Comparison of ENCODE assay signal across 13 cellular contexts in genomic region chr19:19445288-19445687, GRCh38. TPM values are rescaled to one million over a fixed set of nuclear protein-coding genes. Genes with fewer than 3 reads are reported as not detected.
DNase-seq lines count a peak whose midpoint lies in the region; ATAC-seq and TF ChIP-seq lines count a peak whose summit lies in the region.
"Had no signal": no experiment of that assay in that cellular context is flagged by ENCODE, and none has a peak within 500 bp of the region (broad histone marks: within the 10 kb centered on the region; RNA-seq: fewer than 3 reads in every experiment).

No MANE protein-coding gene starts in this region.

- H3K27ac ChIP-seq in fibroblast of lung (ENCODE audit: insufficient read depth, low read length), result peak overlapping the region; percentile 22

- POLR2A ChIA-PET in activated CD4-positive, alpha-beta memory T cell treated with anti-CD3 and anti-CD28 coated beads for 36 hours (lab: Charles Lee), result no interaction called here

- no peaks in the 10 kb centered on the region for H3K36me3 ChIP-seq in fibroblast of lung (ENCODE audit: control insufficient read depth, insufficient read depth, low read length)

- no peak overlapping the region for H3K4me3 ChIP-seq in fibroblast of lung (replicated peaks in 1 of 4; ENCODE audit: control extremely low read depth in 1 of 4, insufficient read depth in 1 of 4, low read depth in 3 of 4, low read length in 4 of 4)

- peaks cover 90% of the 10 kb centered on the region for H3K79me2 ChIP-seq in fibroblast of lung (ENCODE audit: control insufficient read depth, insufficient read depth, low read length)

- H3K4me3 Mint-ChIP-seq in activated CD8-positive, alpha-beta memory T cell treated with anti-CD3 and anti-CD28 coated beads, Interleukin-2, amount 10 ng/mL, durations not matched to agents 7 days and 5 days, result peak overlapping the region; percentile 28
- no peak overlapping the region for H3K4me3 Mint-ChIP-seq in activated CD4-positive, alpha-beta memory T cell treated with anti-CD3 and anti-CD28 coated beads for 36 hours
- H3K4me3 Mint-ChIP-seq in stimulated activated naive B cell treated with anti-CD40 and anti-IgM and Interleukin-4, amounts not matched to agents 10 μg/mL and 1 μg/mL and 100 μg/mL, for 72 hours, result no peak overlapping the region

- H3K4me1 Mint-ChIP-seq in activated CD8-positive, alpha-beta memory T cell treated with anti-CD3 and anti-CD28 coated beads, Interleukin-2, amount 10 ng/mL, durations not matched to agents 7 days and 5 days, result peaks cover 66% of the 10 kb centered on the region
- peaks cover 70% of the 10 kb centered on the region for H3K4me1 Mint-ChIP-seq in activated CD4-positive, alpha-beta memory T cell treated with anti-CD3 and anti-CD28 coated beads for 36 hours (ENCODE audit: low read depth)
- peaks cover 43 to 77% of the 10 kb centered on the region in 2 donors for H3K4me1 Mint-ChIP-seq in stimulated activated naive B cell treated with anti-CD40 and anti-IgM and Interleukin-4, amounts not matched to agents 10 μg/mL and 1 μg/mL and 100 μg/mL, for 72 hours

- H2AFZ ChIP-seq in fibroblast of lung (ENCODE audit: low read length), result no peak overlapping the region

- peaks cover 3% of the 10 kb centered on the region for H3K9me3 Mint-ChIP-seq in activated CD8-positive, alpha-beta memory T cell treated with anti-CD3 and anti-CD28 coated beads, Interleukin-2, amount 10 ng/mL, durations not matched to agents 7 days and 5 days (ENCODE audit: low read depth)
- peaks cover 10% of the 10 kb centered on the region for H3K9me3 Mint-ChIP-seq in activated CD4-positive, alpha-beta memory T cell treated with anti-CD3 and anti-CD28 coated beads for 36 hours
- peaks cover 3 to 5% of the 10 kb centered on the region in 2 donors for H3K9me3 Mint-ChIP-seq in stimulated activated naive B cell treated with anti-CD40 and anti-IgM and Interleukin-4, amounts not matched to agents 10 μg/mL and 1 μg/mL and 100 μg/mL, for 72 hours

- intact Hi-C loops in activated CD4-positive, alpha-beta memory T cell treated with anti-CD3 and anti-CD28 coated beads for 36 hours (cut with micrococcal nuclease), result no loop called here

- H3K9me3 ChIP-seq in fibroblast of lung (ENCODE audit: control insufficient read depth, insufficient read depth, low read depth, low read length), result no peaks in the 10 kb centered on the region

- H4K20me1 ChIP-seq in fibroblast of lung (ENCODE audit: control insufficient read depth, extremely low read depth, insufficient read depth, low read length), result no peaks in the 10 kb centered on the region

- TF ChIP-seq CTCF in fibroblast of lung (conservative IDR thresholded peaks at IDR 0.05 in 1 of 2, IDR thresholded peaks at IDR 0.05 in 1 of 2; ENCODE audit: low read depth in 1 of 2, low read length in 2 of 2), result no peak

- no peak overlapping the region for H3K4me2 ChIP-seq in fibroblast of lung (ENCODE audit: extremely low read depth, insufficient read depth, low read length)

- peaks cover 21% of the 10 kb centered on the region for H3K36me3 Mint-ChIP-seq in activated CD8-positive, alpha-beta memory T cell treated with anti-CD3 and anti-CD28 coated beads, Interleukin-2, amount 10 ng/mL, durations not matched to agents 7 days and 5 days
- peaks cover 18% of the 10 kb centered on the region for H3K36me3 Mint-ChIP-seq in activated CD4-positive, alpha-beta memory T cell treated with anti-CD3 and anti-CD28 coated beads for 36 hours
- H3K36me3 Mint-ChIP-seq in stimulated activated naive B cell treated with anti-CD40 and anti-IgM and Interleukin-4, amounts not matched to agents 10 μg/mL and 1 μg/mL and 100 μg/mL, for 72 hours, result peaks cover 33 to 40% of the 10 kb centered on the region in 2 donors

- H3K27me3 ChIP-seq in fibroblast of lung (ENCODE audit: control insufficient read depth, insufficient read depth, low read length), result no peaks in the 10 kb centered on the region

- ATAC-seq in activated CD8-positive, alpha-beta memory T cell treated with anti-CD3 and anti-CD28 coated beads, Interleukin-2, amount 10 ng/mL, durations not matched to agents 7 days and 5 days, result no peak
- no peak for ATAC-seq in stimulated activated naive B cell treated with anti-CD40 and anti-IgM and Interleukin-4, amounts not matched to agents 10 μg/mL and 1 μg/mL and 100 μg/mL, for 72 hours (replicated peaks)
- no peak for ATAC-seq in GM19328 (IDR thresholded peaks at IDR 0.05; ENCODE audit: unreplicated experiment)

- no peak for DNase-seq in activated CD8-positive, alpha-beta memory T cell treated with anti-CD3 and anti-CD28 coated beads, Interleukin-2, amount 10 ng/mL, durations not matched to agents 7 days and 5 days
- no peak for DNase-seq in activated CD8-positive, alpha-beta memory T cell treated with anti-CD3 and anti-CD28 coated beads, Interleukin-2, amount 50 U/mL, for 48 hours
- no peak for DNase-seq in activated CD4-positive, alpha-beta memory T cell treated with anti-CD3 and anti-CD28 coated beads for 36 hours
- DNase-seq in fibroblast of lung (ENCODE audit: low read depth in 2 of 2), result no peak
- DNase-seq in stimulated activated naive B cell treated with anti-CD40 and anti-IgM and Interleukin-4, amounts not matched to agents 10 μg/mL and 1 μg/mL and 100 μg/mL, for 72 hours, result no peak
- DNase-seq in stimulated activated CD4-positive, alpha-beta T cell treated with anti-CD3 and anti-CD28 coated beads, Interleukin-15, amount 100 ng/mL, for 24 hours, result no peak
- no peak for DNase-seq in epidermal melanocyte (ENCODE audit: insufficient read length, low spot score)
- DNase-seq: ACHN, DND-41, KG1, NCI-H146, NCI-H82 had no signal

- H3K27ac Mint-ChIP-seq in activated CD8-positive, alpha-beta memory T cell treated with anti-CD3 and anti-CD28 coated beads, Interleukin-2, amount 10 ng/mL, durations not matched to agents 7 days and 5 days, result peak overlapping the region; percentile 86
- peak overlapping the region; percentile 82 for H3K27ac Mint-ChIP-seq in activated CD4-positive, alpha-beta memory T cell treated with anti-CD3 and anti-CD28 coated beads for 36 hours
- H3K27ac Mint-ChIP-seq in stimulated activated naive B cell treated with anti-CD40 and anti-IgM and Interleukin-4, amounts not matched to agents 10 μg/mL and 1 μg/mL and 100 μg/mL, for 72 hours, result peak overlapping the region; percentile 90

- peaks cover 6% of the 10 kb centered on the region for H3K4me1 ChIP-seq in fibroblast of lung (ENCODE audit: control insufficient read depth, extremely low read depth, insufficient read depth, low read length)

- H3K27me3 Mint-ChIP-seq in activated CD8-positive, alpha-beta memory T cell treated with anti-CD3 and anti-CD28 coated beads, Interleukin-2, amount 10 ng/mL, durations not matched to agents 7 days and 5 days, result no peaks in the 10 kb centered on the region
- no peaks in the 10 kb centered on the region for H3K27me3 Mint-ChIP-seq in activated CD4-positive, alpha-beta memory T cell treated with anti-CD3 and anti-CD28 coated beads for 36 hours
- H3K27me3 Mint-ChIP-seq in stimulated activated naive B cell treated with anti-CD40 and anti-IgM and Interleukin-4, amounts not matched to agents 10 μg/mL and 1 μg/mL and 100 μg/mL, for 72 hours, result no peaks in the 10 kb centered on the region

- H3K9ac ChIP-seq in fibroblast of lung (ENCODE audit: insufficient read depth, low read length), result no peak overlapping the region

- CTCF ChIA-PET in activated CD8-positive, alpha-beta memory T cell treated with anti-CD3 and anti-CD28 coated beads, Interleukin-2, amount 10 ng/mL, durations not matched to agents 7 days and 5 days (lab: Charles Lee), result interaction anchor here (0.6 to 5.9 kb wide), 4 partner anchors 13 to 68 kb away, joined by 3 to 36 read pairs (median 3); no protein-coding TSS in a partner anchor
- CTCF ChIA-PET in activated CD4-positive, alpha-beta memory T cell treated with anti-CD3 and anti-CD28 coated beads for 36 hours (lab: Charles Lee), result no interaction called here

RNA-seq across cellular contexts. Expression of gene GATAD2A, which starts 39.8 kb away (rescaled TPM):
- total RNA-seq in activated CD8-positive, alpha-beta memory T cell treated with anti-CD3 and anti-CD28 coated beads, Interleukin-2, amount 10 ng/mL, durations not matched to agents 7 days and 5 days, result 100 to 1,000 TPM; 159 to 161 TPM
- 100 to 1,000 TPM; 114 TPM for total RNA-seq in activated CD4-positive, alpha-beta memory T cell treated with anti-CD3 and anti-CD28 coated beads for 36 hours
- total RNA-seq in fibroblast of lung, result 28.8 and 31.7 TPM in 2 replicates
- 63.5 and 77.2 TPM in 2 replicates for polyA plus RNA-seq in fibroblast of lung
- polyA plus RNA-seq in fibroblast of lung (2012), result 53.2 and 57.9 TPM in 2 replicates
- polyA minus RNA-seq in fibroblast of lung (ENCODE audit: low replicate concordance), result 21.8 and 31.1 TPM in 2 replicates
